In genomic region chr12:93848453-93849120, GRCh38 we compare ENCODE assay signal across 10 cellular contexts.
DNase-seq lines count a peak whose midpoint lies in the region; ATAC-seq and TF ChIP-seq lines count a peak whose summit lies in the region.
"Had no signal": no experiment of that assay in that cellular context is flagged by ENCODE, and none has a peak within 500 bp of the region (broad histone marks: within the 10 kb centered on the region; RNA-seq: fewer than 3 reads in every experiment).

No MANE protein-coding gene starts in this region.

- TF ChIP-seq CTCF in C4-2B (conservative IDR thresholded peaks at IDR 0.05), result no peak

- H3K27me3 Mint-ChIP-seq in T-helper 2 cell treated with Interferon-gamma antibody and Interleukin-4, amounts not matched to agents 5 μg/mL and 100 μg/mL, for 36 hours (ENCODE audit: low read depth), result peaks cover 5% of the 10 kb centered on the region
- peaks cover 0 to 13% (median 2%) of the 10 kb centered on the region in 3 donors for H3K27me3 Mint-ChIP-seq in immature natural killer cell (ENCODE audit: low read depth in 3 of 3)

- peaks cover 22% of the 10 kb centered on the region for H3K36me3 Mint-ChIP-seq in T-helper 2 cell treated with Interferon-gamma antibody and Interleukin-4, amounts not matched to agents 5 μg/mL and 100 μg/mL, for 36 hours (ENCODE audit: low read depth)
- H3K36me3 Mint-ChIP-seq in immature natural killer cell, result peaks cover 3 to 11% (median 4%) of the 10 kb centered on the region in 3 donors

- peak overlapping the region; percentile 17; the same call in 1 of the 2 replicates for H3K27ac ChIP-seq in C4-2B
- H3K27ac ChIP-seq: thoracic aorta had no signal

- peaks cover 72% of the 10 kb centered on the region for H3K4me1 Mint-ChIP-seq in T-helper 2 cell treated with Interferon-gamma antibody and Interleukin-4, amounts not matched to agents 5 μg/mL and 100 μg/mL, for 36 hours (ENCODE audit: low read depth)
- H3K4me1 Mint-ChIP-seq in immature natural killer cell, result peaks cover 53 to 64% of the 10 kb centered on the region in 2 donors

- peak overlapping the region; percentile 67 for H3K4me3 Mint-ChIP-seq in T-helper 2 cell treated with Interferon-gamma antibody and Interleukin-4, amounts not matched to agents 5 μg/mL and 100 μg/mL, for 36 hours
- peak overlapping the region; percentile 1 to 68 (median 56) for H3K4me3 Mint-ChIP-seq in immature natural killer cell

- no peak for DNase-seq in T-helper 2 cell treated with Interferon-gamma antibody and Interleukin-4, amounts not matched to agents 5 μg/mL and 100 μg/mL, for 36 hours (ENCODE audit: low spot score)
- DNase-seq in immature natural killer cell, result no peak
- DNase-seq in COLO668 (lab: John Stamatoyannopoulos, UW; ENCODE audit: unreplicated experiment), result no peak
- no peak for DNase-seq in NCI-H446 (lab: John Stamatoyannopoulos, UW)
- no peak for DNase-seq in mucosa of gallbladder (ENCODE audit: low spot score)
- no peak for DNase-seq in NCI-H2196 treated with DMSO at 0.1 percent for 48 hours (lab: John Stamatoyannopoulos, UW; ENCODE audit: unreplicated experiment)
- DNase-seq: NCI-H2227 treated with DMSO at 0.1 percent for 48 hours had no signal

- peak; percentile 34 for ATAC-seq in HG03025 (IDR thresholded peaks at IDR 0.05; ENCODE audit: low FRiP score, unreplicated experiment)

- H3K9me3 Mint-ChIP-seq in T-helper 2 cell treated with Interferon-gamma antibody and Interleukin-4, amounts not matched to agents 5 μg/mL and 100 μg/mL, for 36 hours, result peaks cover 19% of the 10 kb centered on the region
- H3K9me3 Mint-ChIP-seq in immature natural killer cell, result no peaks in the 10 kb centered on the region

- H3K27ac Mint-ChIP-seq in T-helper 2 cell treated with Interferon-gamma antibody and Interleukin-4, amounts not matched to agents 5 μg/mL and 100 μg/mL, for 36 hours, result peak overlapping the region; percentile 82
- peak overlapping the region; percentile 32 to 90 (median 68) for H3K27ac Mint-ChIP-seq in immature natural killer cell
